8 cellular contexts compared by ENCODE assay signal in genomic region chr9:33290994-33291397, GRCh38. TPM values are rescaled to one million over a fixed set of nuclear protein-coding genes. Genes with fewer than 3 reads are reported as not detected.
A peak's percentile ranks its signal among the peaks of the same experiment; 100 is the strongest.
DNase-seq lines count a peak whose midpoint lies in the region; ATAC-seq and TF ChIP-seq lines count a peak whose summit lies in the region.

No MANE protein-coding gene starts in this region.

- peaks cover 30% of the 10 kb centered on the region for H3K4me1 ChIP-seq in Panc1 (ENCODE audit: control insufficient read depth, insufficient read depth, low read length)
- H3K4me1 ChIP-seq in esophagus (ENCODE audit: control insufficient read depth in 2 of 2, insufficient read depth in 2 of 2, low read length in 1 of 2): no peaks in the 10 kb centered on the region

- peak overlapping the region; percentile 99 for H3K27ac Mint-ChIP-seq in progenitor cell of endocrine pancreas

- intact Hi-C loops in Panc1 (cut with micrococcal nuclease; ENCODE audit: unreplicated experiment): no loop called here

- H3K9me3 Mint-ChIP-seq in progenitor cell of endocrine pancreas (ENCODE audit: low read depth): no peaks in the 10 kb centered on the region

- no peaks in the 10 kb centered on the region for H3K27me3 ChIP-seq in Panc1 (ENCODE audit: control insufficient read depth, insufficient read depth, low read length)
- no peaks in the 10 kb centered on the region for H3K27me3 ChIP-seq in esophagus (ENCODE audit: control insufficient read depth in 1 of 2, insufficient read depth in 2 of 2, low read length in 2 of 2)

- H3K4me3 Mint-ChIP-seq in progenitor cell of endocrine pancreas (ENCODE audit: low read depth): peak overlapping the region; percentile 99

- TF ChIP-seq CTCF in Panc1 (IDR thresholded peaks at IDR 0.05): no peak
- TF ChIP-seq CTCF in progenitor cell of endocrine pancreas (IDR thresholded peaks at IDR 0.05; ENCODE audit: unreplicated experiment): no peak

- in situ Hi-C loops in Panc1 (cut with HindIII; ENCODE audit: low pct_unique_long_range_greater_than_20kb, low sequenced_read_pairs): no loop called here

- peaks cover 21% of the 10 kb centered on the region; the same call in 1 of the 2 replicates for H3K36me3 ChIP-seq in Panc1 (ENCODE audit: control insufficient read depth, insufficient read depth, low read length)
- H3K36me3 ChIP-seq in esophagus (ENCODE audit: control insufficient read depth in 2 of 2, insufficient read depth in 2 of 2, low read length in 1 of 2): peaks cover 5 to 8% of the 10 kb centered on the region in 2 donors

- H3K9me3 ChIP-seq in Panc1 (ENCODE audit: control insufficient read depth, insufficient read depth, low read depth, low read length) (no peaks in the 10 kb centered on the region), esophagus (ENCODE audit: control insufficient read depth in 2 of 2, insufficient read depth in 1 of 2, low read depth in 1 of 2, low read length in 1 of 2) (no peaks in the 10 kb centered on the region)

- H3K27me3 Mint-ChIP-seq in progenitor cell of endocrine pancreas: no peaks in the 10 kb centered on the region

- H3K4me1 Mint-ChIP-seq in progenitor cell of endocrine pancreas (ENCODE audit: low read depth): peaks cover 14% of the 10 kb centered on the region

- H3K4me3 ChIP-seq in Panc1 (ENCODE audit: low read depth in 2 of 2, low read length in 2 of 2) (peak overlapping the region; percentile 60 to 91), esophagus (ENCODE audit: low read depth in 1 of 2, low read length in 2 of 2) (peak overlapping the region; percentile 66 to 90)

- POLR2A ChIA-PET in Panc1 (lab: Charles Lee): interaction anchor here (0.6 kb wide), 1 partner anchor 183 kb away, joined by 3 read pairs; the partner anchor contains the start of gene NOL6

- CTCF ChIA-PET in Panc1 (lab: Charles Lee): no interaction called here

- DNase-seq in NCI-H1694 treated with DMSO at 0.1 percent for 48 hours (lab: John Stamatoyannopoulos, UW): peak; percentile 13
- no peak for DNase-seq in NCI-H1694 (lab: John Stamatoyannopoulos, UW)
- DNase-seq in Panc1 (ENCODE audit: low read depth, low spot score): no peak
- DNase-seq in progenitor cell of endocrine pancreas (ENCODE audit: low spot score, unreplicated experiment): no peak
- no peak for DNase-seq in GM19238 (ENCODE audit: insufficient read length, low spot score)
- no peak for DNase-seq in NCI-H526 (lab: John Stamatoyannopoulos, UW)

- H3K27ac ChIP-seq in Panc1 (ENCODE audit: low read length) (peak overlapping the region; percentile 99), esophagus (ENCODE audit: low read depth in 2 of 2, low read length in 1 of 2) (peak overlapping the region; percentile 99 to 100)

- 10 to 11% methylated on average over 10 of the region's 10 CpGs for WGBS in esophagus, 2 donors

- H3K36me3 Mint-ChIP-seq in progenitor cell of endocrine pancreas (ENCODE audit: insufficient read depth): peaks cover 8% of the 10 kb centered on the region

- no TSS peak for BruUV-seq in Panc1 (replicated peaks; lab: Mats Ljungman, UMichigan)

- ATAC-seq in Panc1: no peak
- no peak for ATAC-seq in HG02759 (IDR thresholded peaks at IDR 0.05; ENCODE audit: unreplicated experiment)

RNA-seq across cellular contexts. Expression of gene NFX1, which starts 0.7 kb away (rescaled TPM):
- total RNA-seq in Panc1 (2021; ENCODE audit: unreplicated experiment) (38.1 TPM), progenitor cell of endocrine pancreas (29.4 and 32.0 TPM in 2 replicates)
- polyA plus RNA-seq in Panc1 (2012; ENCODE audit: insufficient read length): 21.8 TPM
- polyA plus RNA-seq in esophagus: 10 to 100 TPM; 13.0 to 17.2 TPM

RNA-seq across cellular contexts. Expression of gene CHMP5, which starts 26.1 kb away (rescaled TPM):
- total RNA-seq in Panc1 (2021; ENCODE audit: unreplicated experiment): 74.5 TPM
- polyA plus RNA-seq in Panc1 (2012; ENCODE audit: insufficient read length): 65.4 TPM
- 10 to 100 TPM; 59.9 to 64.2 TPM for polyA plus RNA-seq in esophagus
- total RNA-seq in progenitor cell of endocrine pancreas: 43.3 and 48.9 TPM in 2 replicates

RNA-seq across cellular contexts. Expression of gene BAG1, which starts 26.5 kb away (rescaled TPM):
- total RNA-seq in Panc1 (2021; ENCODE audit: unreplicated experiment) (95.8 TPM), progenitor cell of endocrine pancreas (67.7 and 71.5 TPM in 2 replicates)
- 103 TPM for polyA plus RNA-seq in Panc1 (2012; ENCODE audit: insufficient read length)
- polyA plus RNA-seq in esophagus: 100 to 1,000 TPM in 1 of 2 donors, 10 to 100 TPM in 1; 63.5 to 102 TPM

RNA-seq across cellular contexts. Expression of gene SPINK4, which starts 51.0 kb away (rescaled TPM):
- total RNA-seq in Panc1 (2021; ENCODE audit: unreplicated experiment) (not detected), progenitor cell of endocrine pancreas (0.91 TPM in 1 of 2 replicates, not detected in the other)
- not detected for polyA plus RNA-seq in Panc1 (2012; ENCODE audit: insufficient read length)
- not detected for polyA plus RNA-seq in esophagus
